32 cellular contexts compared by ENCODE assay signal in genomic region chr7:108722561-108722960, GRCh38.
"Had no signal": no experiment of that assay in that cellular context is flagged by ENCODE, and none has a peak within 500 bp of the region (broad histone marks: within the 10 kb centered on the region; RNA-seq: fewer than 3 reads in every experiment).

No MANE protein-coding gene starts in this region.

- H3K36me3 ChIP-seq: adrenal gland, esophagus squamous epithelium, gastroesophageal sphincter, heart right ventricle, WERI-Rb-1 had no signal

- H3K9me3 ChIP-seq: adrenal gland, body of pancreas, esophagus squamous epithelium, gastroesophageal sphincter, heart right ventricle had no signal

- FAIRE-seq: colon had no signal

- H3K4me3 ChIP-seq: adrenal gland, body of pancreas, esophagus squamous epithelium, gastroesophageal sphincter, heart right ventricle had no signal

- ATAC-seq: activated CD4-positive, CD25-positive, alpha-beta regulatory T cell treated with anti-CD3 and anti-CD28 coated beads, Interleukin-2, amount 50 U/mL, for 24 hours; activated CD8-positive, alpha-beta T cell treated with anti-CD3 and anti-CD28 coated beads for 36 hours; activated naive CD8-positive, alpha-beta T cell treated with anti-CD3 and anti-CD28 coated beads, Interleukin-2, amount 50 U/mL, for 24 hours; activated T-cell treated with anti-CD3 and anti-CD28 coated beads, Interleukin-2, amount 50 U/mL, for 4 hours; activated T-helper 17 cell treated with anti-CD3 and anti-CD28 coated beads, Interleukin-2, amount 50 U/mL, for 72 hours; body of pancreas; effector memory CD8-positive, alpha-beta T cell; gastroesophageal sphincter; heart right ventricle; T-helper 17 cell had no signal

- DNase-seq: activated B cell treated with CpG ODN at 0.5 μM for 24 hours; activated CD4-positive, alpha-beta T cell treated with anti-CD3 and anti-CD28 coated beads for 48 hours; activated CD4-positive, alpha-beta T cell treated with anti-CD3 and anti-CD28 coated beads, Interleukin-2, amount 50 U/mL, for 1 hour; activated CD4-positive, alpha-beta T cell treated with anti-CD3 and anti-CD28 coated beads, Interleukin-2, amount 50 U/mL, for 48 hours; activated CD8-positive, alpha-beta memory T cell treated with anti-CD3 and anti-CD28 coated beads for 24 hours; activated CD8-positive, alpha-beta T cell treated with anti-CD3 and anti-CD28 coated beads for 36 hours; activated effector memory CD4-positive, alpha-beta T cell treated with Interleukin-2 at 50 U/mL for 16 hours; activated gamma-delta T cell treated with Interleukin-2 at 50 U/mL for 16 hours; activated naive CD4-positive, alpha-beta T cell treated with anti-CD3 and anti-CD28 coated beads for 36 hours; activated naive CD8-positive, alpha-beta T cell treated with anti-CD3 and anti-CD28 coated beads for 36 hours; activated naive CD8-positive, alpha-beta T cell treated with anti-CD3 and anti-CD28 coated beads, Interleukin-2, amount 50 U/mL, for 24 hours; activated T-cell treated with anti-CD3 and anti-CD28 coated beads, Interleukin-2, amount 50 U/mL, for 4 hours; adrenal gland; amygdala; aorta; body of pancreas; caudate nucleus; cortex of kidney; dermis blood vessel endothelial cell; effector CD4-positive, alpha-beta T cell; effector memory CD8-positive, alpha-beta T cell; erythroblast; esophagus squamous epithelium; foreskin melanocyte; heart right ventricle; T-helper 17 cell; T1000; WERI-Rb-1 had no signal

- H3K27ac ChIP-seq: adrenal gland, body of pancreas, esophagus squamous epithelium, gastroesophageal sphincter, heart right ventricle, WERI-Rb-1 had no signal

- H3K27me3 ChIP-seq: adrenal gland, body of pancreas, esophagus squamous epithelium, gastroesophageal sphincter, heart right ventricle had no signal

- H3K4me1 ChIP-seq: adrenal gland, body of pancreas, esophagus squamous epithelium, gastroesophageal sphincter, heart right ventricle had no signal
